ENCODE assay signal across 21 cellular contexts in the genomic region with DNA sequence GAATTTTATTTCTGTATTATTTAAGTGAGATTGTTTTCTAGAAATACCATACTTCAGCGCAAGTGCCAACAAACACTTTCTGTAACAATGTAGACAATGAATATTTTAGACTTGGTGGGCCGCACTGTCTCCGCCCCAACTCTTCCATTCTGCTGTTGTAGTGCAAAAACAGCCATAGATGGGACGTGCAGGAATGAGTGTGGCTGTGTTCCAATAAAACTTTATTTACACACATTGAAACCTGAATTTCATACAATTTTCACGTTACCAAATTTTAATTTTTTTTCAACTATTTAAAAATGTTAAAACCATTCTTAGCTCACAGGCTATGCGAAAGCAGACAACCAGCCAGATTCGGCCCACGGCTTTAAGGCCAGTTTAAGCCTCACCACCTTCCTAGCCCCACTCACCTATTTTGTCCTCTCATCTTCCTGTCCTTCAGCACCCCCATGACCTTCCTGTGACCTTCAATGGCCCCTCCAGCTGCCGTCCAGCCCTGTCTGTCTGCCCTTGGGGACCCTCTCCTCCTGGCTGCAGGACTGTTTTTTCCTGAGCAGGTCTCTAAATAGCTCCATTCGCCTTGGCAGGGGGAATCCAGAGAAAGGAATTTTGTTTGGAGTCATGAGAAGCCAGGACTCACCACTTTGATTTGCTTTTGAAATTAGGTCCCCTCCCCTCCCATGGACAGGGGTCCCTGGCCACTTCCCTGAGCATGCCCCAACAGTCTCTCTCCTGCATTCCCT. TPM values are rescaled to one million over a fixed set of nuclear protein-coding genes. Genes with fewer than 3 reads are reported as not detected.
DNase-seq lines count a peak whose midpoint lies in the region; ATAC-seq, FAIRE-seq and TF ChIP-seq lines count a peak whose summit lies in the region.
"Had no signal": no experiment of that assay in that cellular context is flagged by ENCODE, and none has a peak within 500 bp of the region (broad histone marks: within the 10 kb centered on the region; RNA-seq: fewer than 3 reads in every experiment).

No MANE protein-coding gene starts in this region.

- no peaks in the 10 kb centered on the region for H3K36me3 Mint-ChIP-seq in MCF 10A (ENCODE audit: insufficient read depth, unreplicated experiment)
- H3K36me3 Mint-ChIP-seq in nephron progenitor cell (ENCODE audit: low read depth): no peaks in the 10 kb centered on the region

- no peak for FAIRE-seq in K562 (lab: Jason Lieb, UNC)
- FAIRE-seq: A549 had no signal

- H3K27me3 ChIP-seq in mammary epithelial cell (ENCODE audit: insufficient read depth, low read length) (peaks cover 3% of the 10 kb centered on the region), K562 (ENCODE audit: control insufficient read depth in 2 of 2, insufficient read depth in 2 of 2, low read length in 2 of 2) (peaks cover 4 to 11% of the 10 kb centered on the region in 2 experiments; a peak in 3 of 5 replicates), upper lobe of right lung (no peaks in the 10 kb centered on the region), brain microvascular endothelial cell (replicated peaks) (no peaks in the 10 kb centered on the region)
- H3K27me3 ChIP-seq: MG63, Peyer's patch had no signal

- CTCF ChIA-PET in MCF 10A (lab: Yijun Ruan, JAX): interaction anchor here (0.6 to 13.8 kb wide), 10 partner anchors 18 to 568 kb away, joined by 3 to 745 read pairs (median 9); no protein-coding TSS in a partner anchor
- CTCF ChIA-PET in mammary epithelial cell (lab: Charles Lee; ENCODE audit: low non-redundant PET): no interaction called here
- CTCF ChIA-PET in K562 (lab: Yijun Ruan, JAX; ENCODE audit: low intra/inter-chr PET ratio): no interaction called here

- no peaks in the 10 kb centered on the region for H4K20me1 ChIP-seq in mammary epithelial cell (ENCODE audit: insufficient read depth, low read length)
- H4K20me1 ChIP-seq in K562 (replicated peaks; ENCODE audit: control insufficient read depth, insufficient read depth, low read length): no peaks in the 10 kb centered on the region; the same call in 1 of the 2 replicates

- TF ChIP-seq RAD21 in K562 (CRISPR knock-in tag; conservative IDR thresholded peaks at IDR 0.05 in 1 of 2, IDR thresholded peaks at IDR 0.05 in 1 of 2): no peak

- H3K27ac Mint-ChIP-seq in MCF 10A (ENCODE audit: low read depth, unreplicated experiment) (peak overlapping the region; percentile 9), nephron progenitor cell (peak overlapping the region; percentile 96)

- H3K4me1 ChIP-seq in mammary epithelial cell (ENCODE audit: insufficient read depth, low read length) (no peaks in the 10 kb centered on the region), K562 (replicated peaks in 1 of 2; ENCODE audit: control insufficient read depth in 2 of 2, insufficient read depth in 2 of 2, low read length in 2 of 2) (no peaks in the 10 kb centered on the region), upper lobe of right lung (peaks cover 5% of the 10 kb centered on the region)
- H3K4me1 ChIP-seq: A549, Caco-2 had no signal

- H3K79me2 ChIP-seq in mammary epithelial cell (ENCODE audit: insufficient read depth, low read length): no peaks in the 10 kb centered on the region
- no peaks in the 10 kb centered on the region for H3K79me2 ChIP-seq in K562 (ENCODE audit: control insufficient read depth, insufficient read depth, low read length)

- no peak overlapping the region for H3K9ac ChIP-seq in mammary epithelial cell (ENCODE audit: insufficient read depth, low read length)
- H3K9ac ChIP-seq in K562 (ENCODE audit: insufficient read depth in 1 of 2, low read depth in 2 of 2, low read length in 2 of 2): no peak overlapping the region
- H3K9ac ChIP-seq: KMS-11 had no signal

- TF ChIP-seq CTCF in MCF 10A (IDR thresholded peaks at IDR 0.05; ENCODE audit: unreplicated experiment): no peak
- no peak for TF ChIP-seq CTCF in mammary epithelial cell (conservative IDR thresholded peaks at IDR 0.05 in 1 of 2, IDR thresholded peaks at IDR 0.05 in 1 of 2; ENCODE audit: extremely low read depth in 1 of 2, insufficient read depth in 1 of 2, low read depth in 1 of 2, low read length in 2 of 2)
- no peak for TF ChIP-seq CTCF in K562 (IDR thresholded peaks at IDR 0.05 in 2 of 3, conservative IDR thresholded peaks at IDR 0.05 in 1 of 3; ENCODE audit: insufficient read depth in 2 of 3, low read depth in 1 of 3, low read length in 3 of 3)
- no peak for TF ChIP-seq CTCF in nephron progenitor cell (IDR thresholded peaks at IDR 0.05)
- no peak for TF ChIP-seq CTCF in upper lobe of right lung (IDR thresholded peaks at IDR 0.05)
- no peak for TF ChIP-seq CTCF in brain microvascular endothelial cell (IDR thresholded peaks at IDR 0.05; ENCODE audit: low read depth, low read length, missing control alignments)

- H3K36me3 ChIP-seq in mammary epithelial cell (ENCODE audit: insufficient read depth, low read length): no peaks in the 10 kb centered on the region
- H3K36me3 ChIP-seq in K562 (ENCODE audit: control insufficient read depth, insufficient read depth, low read length): no peaks in the 10 kb centered on the region
- H3K36me3 ChIP-seq in upper lobe of right lung: no peaks in the 10 kb centered on the region
- no peaks in the 10 kb centered on the region for H3K36me3 ChIP-seq in brain microvascular endothelial cell (replicated peaks)
- H3K36me3 ChIP-seq: MG63, Peyer's patch had no signal

- H2AFZ ChIP-seq in mammary epithelial cell (ENCODE audit: low read depth, low read length) (no peak overlapping the region), K562 (ENCODE audit: low read depth, low read length) (no peak overlapping the region)

- no peaks in the 10 kb centered on the region for H3K9me3 Mint-ChIP-seq in MCF 10A (ENCODE audit: unreplicated experiment)
- H3K9me3 Mint-ChIP-seq in nephron progenitor cell: peaks cover 6% of the 10 kb centered on the region

- in situ Hi-C loops in mammary epithelial cell (cut with MboI; ENCODE audit: low sequenced_read_pairs in 2 of 2) (no loop called here), K562 (cut with MboI) (no loop called here), brain microvascular endothelial cell (cut with HindIII; ENCODE audit: low pct_ligation_motif_present, low sequenced_read_pairs) (no loop called here)

- H3K4me3 ChIP-seq in mammary epithelial cell (replicated peaks in 1 of 3; ENCODE audit: insufficient read depth in 1 of 3, low read depth in 2 of 3, low read length in 3 of 3) (no peak overlapping the region), K562 (no peak overlapping the region), upper lobe of right lung (no peak overlapping the region), brain microvascular endothelial cell (ENCODE audit: low read depth, low read length) (no peak overlapping the region)
- H3K4me3 ChIP-seq: A549, MG63, Peyer's patch, SK-N-MC had no signal

- intact Hi-C loops in MCF 10A (cut with micrococcal nuclease): loop anchor here (10.0 kb wide), 2 partner anchors 324 to 464 kb away; a partner anchor contains a TSS
- intact Hi-C loops in mammary epithelial cell (cut with micrococcal nuclease): no loop called here
- intact Hi-C loops in K562 (cut with micrococcal nuclease): loop anchor here (5.0 to 10.0 kb wide), 3 partner anchors 149 to 604 kb away; no protein-coding TSS in a partner anchor
- intact Hi-C loops in upper lobe of right lung (cut with DNase I): loop anchor here (10.0 kb wide), 1 partner anchor 66 kb away; no protein-coding TSS in a partner anchor

- H3K4me3 Mint-ChIP-seq in MCF 10A (ENCODE audit: unreplicated experiment): no peak overlapping the region
- no peak overlapping the region for H3K4me3 Mint-ChIP-seq in nephron progenitor cell

- H3K4me2 ChIP-seq in mammary epithelial cell (ENCODE audit: insufficient read depth, low read depth, low read length): no peak overlapping the region
- H3K4me2 ChIP-seq in K562 (ENCODE audit: insufficient read depth, low read length): no peak overlapping the region
- H3K4me2 ChIP-seq: A549, KMS-11 had no signal

- no peaks in the 10 kb centered on the region for H3K27me3 Mint-ChIP-seq in MCF 10A (ENCODE audit: insufficient read depth, unreplicated experiment)
- H3K27me3 Mint-ChIP-seq in nephron progenitor cell (ENCODE audit: low read depth, poor library complexity): peaks cover 3% of the 10 kb centered on the region

- H3K9me3 ChIP-seq in mammary epithelial cell (replicated peaks; ENCODE audit: insufficient read depth, low read length) (no peaks in the 10 kb centered on the region), K562 (replicated peaks; ENCODE audit: control insufficient read depth, insufficient read depth, low read depth, low read length) (no peaks in the 10 kb centered on the region), upper lobe of right lung (no peaks in the 10 kb centered on the region)
- H3K9me3 ChIP-seq: A549, Caco-2, MG63, Peyer's patch had no signal

- BruUV-seq in MCF 10A (replicated peaks; lab: Mats Ljungman, UMichigan) (no TSS peak), mammary epithelial cell (replicated peaks; lab: Mats Ljungman, UMichigan) (no TSS peak), K562 (replicated peaks; lab: Mats Ljungman, UMichigan) (no TSS peak)

- ATAC-seq in K562: no peak
- ATAC-seq in upper lobe of right lung: no peak
- ATAC-seq: A549 had no signal

- 59% methylated on average over 10 of the region's 10 CpGs for WGBS in mammary epithelial cell (ENCODE audit: low coverage, missing lambda C conversion rate)
- WGBS in K562 (ENCODE audit: insufficient coverage, low coverage, missing lambda C conversion rate): 28% methylated on average over 10 of the region's 10 CpGs

- H3K9me1 ChIP-seq in K562 (ENCODE audit: control insufficient read depth, insufficient read depth, low read length): no peaks in the 10 kb centered on the region

- DNase-seq in MCF 10A (ENCODE audit: unreplicated experiment): no peak
- DNase-seq in mammary epithelial cell: no peak
- no peak for DNase-seq in K562 (ENCODE audit: extremely low read depth in 1 of 4, low spot score in 3 of 4)
- DNase-seq in nephron progenitor cell: no peak
- peak; percentile 16 for DNase-seq in upper lobe of right lung
- DNase-seq in brain microvascular endothelial cell: no peak
- no peak for DNase-seq in activated effector memory CD4-positive, alpha-beta T cell treated with anti-CD3 and anti-CD28 coated beads, Interleukin-2, amount 50 U/mL, for 16 hours
- no peak for DNase-seq in stimulated activated CD4-positive, alpha-beta T cell treated with anti-CD3 and anti-CD28 coated beads, Interleukin-4, amount 100 ng/mL, for 4 hours
- DNase-seq: Caco-2, DMS153, EL, MG63, NCI-H1092 treated with DMSO at 0.1 percent for 48 hours, NCI-H2081 treated with DMSO at 0.1 percent for 48 hours, NCI-H510A, Peyer's patch, Right ventricle myocardium superior had no signal

- TF ChIP-seq POLR2A in K562 (conservative IDR thresholded peaks at IDR 0.05): no peak

- H3K4me1 Mint-ChIP-seq in MCF 10A (ENCODE audit: insufficient read depth, unreplicated experiment) (no peaks in the 10 kb centered on the region), nephron progenitor cell (peaks cover 31% of the 10 kb centered on the region)

- H3K27ac ChIP-seq in mammary epithelial cell (ENCODE audit: insufficient read depth, low read depth, low read length) (no peak overlapping the region), K562 (ENCODE audit: extremely low read depth, low read depth, low read length) (no peak overlapping the region), upper lobe of right lung (no peak overlapping the region), brain microvascular endothelial cell (no peak overlapping the region)
- H3K27ac ChIP-seq: A549, C4-2B, KMS-11, Peyer's patch, SK-N-MC had no signal

- POLR2A ChIA-PET in MCF 10A (lab: Yijun Ruan, JAX) (no interaction called here), K562 (lab: Yijun Ruan, JAX) (interaction anchor here (0.7 to 1.0 kb wide), 2 partner anchors 121 to 230 kb away, joined by 3 read pairs; no protein-coding TSS in a partner anchor)

- dilution Hi-C loops in mammary epithelial cell (cut with HindIII; ENCODE audit: low sequenced_read_pairs): no loop called here

- TF ChIP-seq EP300 in K562 (IDR thresholded peaks at IDR 0.05; ENCODE audit: low read length): no peak

RNA-seq across cellular contexts. Expression of a gene that starts 11.2 kb away (rescaled TPM):
- 2.6 TPM in 2 replicates for total RNA-seq in MCF 10A (2022)
- total RNA-seq in mammary epithelial cell: 10 to 100 TPM in 1 of 2 donors, 1 to 10 TPM in 1; 9.6 to 32.5 TPM
- polyA plus RNA-seq in mammary epithelial cell: 59.7 TPM
- polyA minus RNA-seq in mammary epithelial cell: 109 TPM
- total RNA-seq in K562 (2011; cell fraction: chromatin; rRNA removed; ENCODE audit: low replicate concordance): 14.4 and 15.9 TPM in 2 replicates
- total RNA-seq in K562 (2011; cell fraction: nucleolus; rRNA removed): 6.0 and 8.9 TPM in 2 replicates
- total RNA-seq in K562 (2011; cell fraction: nucleoplasm; rRNA removed): 11.6 and 11.7 TPM in 2 replicates
- total RNA-seq in K562 (2014; rRNA removed): 8.1 and 11.8 TPM in 2 replicates
- 7.8 and 9.6 TPM in 2 replicates for total RNA-seq in K562 (2014; rRNA removed; fragmentation: Illumina TruSeq; extraction: Trizol)
- 12.0 and 13.2 TPM in 2 replicates for total RNA-seq in K562 (2015; rRNA removed; fragmentation: Illumina TruSeq; extraction: Trizol)
- total RNA-seq in K562 (2021): 11.6 and 12.0 TPM in 2 replicates
- polyA plus RNA-seq in K562 (2011; rRNA removed): 8.1 and 27.2 TPM in 2 replicates
- 7.1 and 33.5 TPM in 2 replicates for polyA plus RNA-seq in K562 (2011; cell fraction: cytosol; rRNA removed)
- 5.0 and 18.8 TPM in 2 replicates for polyA plus RNA-seq in K562 (2011; cell fraction: nucleus; rRNA removed)
- polyA plus RNA-seq in K562 (2012): 13.5 and 16.9 TPM in 2 replicates
- polyA plus RNA-seq in K562 (2014; fragmentation: Illumina TruSeq; extraction: Trizol): 10.1 and 10.4 TPM in 2 replicates
- 1 to 10 TPM in 1 of 2 experiments, under 1 TPM in 1; 0.70 to 1.9 TPM for polyA plus RNA-seq in K562 (2014; fragmentation: Nextera tagmentation; extraction: Ambion mirVana)
- polyA plus RNA-seq in K562 (2014; rRNA removed): 8.3 and 8.8 TPM in 2 replicates
- 11.3 and 36.0 TPM in 2 replicates for polyA minus RNA-seq in K562 (2011; rRNA and poly(A)+ RNA removed)
- 5.2 and 14.0 TPM in 2 replicates for polyA minus RNA-seq in K562 (2011; cell fraction: cytosol; rRNA and poly(A)+ RNA removed)
- 6.1 and 27.3 TPM in 2 replicates for polyA minus RNA-seq in K562 (2011; cell fraction: nucleus; rRNA and poly(A)+ RNA removed)
- total RNA-seq in upper lobe of right lung: 143 TPM

RNA-seq across cellular contexts. Expression of a gene that starts 55.1 kb away (rescaled TPM):
- total RNA-seq in MCF 10A (2022): 2.8 and 3.0 TPM in 2 replicates
- 1 to 10 TPM in 1 of 2 donors, under 1 TPM in 1; 0.17 to 1.3 TPM for total RNA-seq in mammary epithelial cell
- polyA plus RNA-seq in mammary epithelial cell: 2.2 TPM
- polyA minus RNA-seq in mammary epithelial cell: 0.16 TPM
- 4.2 and 7.7 TPM in 2 replicates for total RNA-seq in K562 (2011; cell fraction: chromatin; rRNA removed; ENCODE audit: low replicate concordance)
- 3.7 and 3.8 TPM in 2 replicates for total RNA-seq in K562 (2011; cell fraction: nucleolus; rRNA removed)
- 5.5 and 8.5 TPM in 2 replicates for total RNA-seq in K562 (2011; cell fraction: nucleoplasm; rRNA removed)
- total RNA-seq in K562 (2014; rRNA removed): 8.0 and 10.7 TPM in 2 replicates
- total RNA-seq in K562 (2014; rRNA removed; fragmentation: Illumina TruSeq; extraction: Trizol): 7.2 and 7.3 TPM in 2 replicates
- total RNA-seq in K562 (2015; rRNA removed; fragmentation: Illumina TruSeq; extraction: Trizol): 10.4 and 10.6 TPM in 2 replicates
- total RNA-seq in K562 (2021): 7.5 and 7.6 TPM in 2 replicates
- 11.5 and 12.2 TPM in 2 replicates for polyA plus RNA-seq in K562 (2011; rRNA removed)
- polyA plus RNA-seq in K562 (2011; cell fraction: cytosol; rRNA removed): 8.8 and 11.5 TPM in 2 replicates
- polyA plus RNA-seq in K562 (2011; cell fraction: nucleus; rRNA removed): 4.4 and 4.6 TPM in 2 replicates
- polyA plus RNA-seq in K562 (2012): 10.4 and 12.9 TPM in 2 replicates
- 9.6 and 11.1 TPM in 2 replicates for polyA plus RNA-seq in K562 (2014; fragmentation: Illumina TruSeq; extraction: Trizol)
- 1 to 10 TPM in 1 of 2 experiments, under 1 TPM in 1; 0.65 to 1.5 TPM for polyA plus RNA-seq in K562 (2014; fragmentation: Nextera tagmentation; extraction: Ambion mirVana)
- 6.6 and 7.2 TPM in 2 replicates for polyA plus RNA-seq in K562 (2014; rRNA removed)
- 8.0 and 8.5 TPM in 2 replicates for polyA minus RNA-seq in K562 (2011; rRNA and poly(A)+ RNA removed)
- polyA minus RNA-seq in K562 (2011; cell fraction: cytosol; rRNA and poly(A)+ RNA removed): 3.7 and 3.9 TPM in 2 replicates
- polyA minus RNA-seq in K562 (2011; cell fraction: nucleus; rRNA and poly(A)+ RNA removed): 1.8 and 3.9 TPM in 2 replicates
- 81.9 TPM for total RNA-seq in upper lobe of right lung
